18 cellular contexts compared by ENCODE assay signal in the genomic region with DNA sequence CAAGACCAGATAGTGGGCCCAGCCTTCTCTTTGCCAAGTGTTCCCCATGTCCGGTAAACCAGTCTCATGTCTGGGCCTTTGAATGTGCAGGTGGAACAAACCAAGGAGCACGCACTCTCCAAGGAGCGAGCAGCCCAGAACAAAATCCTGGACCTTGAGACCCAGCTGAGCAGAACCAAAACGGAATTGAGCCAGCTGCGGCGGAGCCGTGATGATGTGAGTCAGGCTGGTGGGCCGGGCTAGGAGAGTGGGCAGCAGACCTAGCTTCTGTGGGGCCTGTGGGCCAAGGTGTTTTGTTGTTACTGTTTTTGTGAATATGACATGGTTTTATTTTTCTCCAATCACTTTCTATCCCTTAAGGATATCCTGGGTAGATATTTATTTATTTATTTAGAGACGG.
"Had no signal": no experiment of that assay in that cellular context is flagged by ENCODE, and none has a peak within 500 bp of the region (broad histone marks: within the 10 kb centered on the region; RNA-seq: fewer than 3 reads in every experiment).

No MANE protein-coding gene starts in this region.

- DNase-seq: islet precursor cell; left ventricle myocardium inferior; naive thymus-derived CD8-positive, alpha-beta T cell; occipital lobe; right lobe of liver; stimulated activated CD4-positive, alpha-beta T cell treated with anti-CD3 and anti-CD28 coated beads, Interleukin-1b, Interleukin-23, amount 100 ng/mL, for 48 hours; stimulated activated CD4-positive, alpha-beta T cell treated with anti-CD3 and anti-CD28 coated beads, Interleukin-2, amount 100 ng/mL, for 48 hours; stimulated activated CD4-positive, alpha-beta T cell treated with anti-CD3 and anti-CD28 coated beads, Interleukin-4, amount 100 ng/mL, for 4 hours; stimulated activated CD8-positive, alpha-beta memory T cell treated with anti-CD3 and anti-CD28 coated beads, Interleukin-4, amount 100 ng/mL, for 48 hours; stimulated activated naive CD4-positive, alpha-beta T cell treated with Interleukin-2 at 50 U/mL for 16 hours; stimulated activated naive CD8-positive, alpha-beta T cell treated with anti-CD3 and anti-CD28 coated beads, Interleukin-15, amount 100 ng/mL, for 72 hours had no signal

- H3K4me3 ChIP-seq: hepatocyte, left ventricle myocardium inferior, right atrium auricular region, right lobe of liver, smooth muscle cell, tibial nerve, vagina had no signal

- H3K9me3 ChIP-seq: left ventricle myocardium inferior, right atrium auricular region, right lobe of liver, tibial nerve, vagina had no signal

- H3K27ac ChIP-seq: hepatocyte, left ventricle myocardium inferior, parathyroid adenoma, right atrium auricular region, right lobe of liver, tibial nerve, vagina had no signal

- H3K4me1 ChIP-seq: parathyroid adenoma had no signal

- ATAC-seq: naive thymus-derived CD8-positive, alpha-beta T cell; right lobe of liver; stimulated activated memory B cell treated with anti-CD40 and anti-IgM and Interleukin-4, amounts not matched to agents 10 μg/mL and 1 μg/mL and 100 μg/mL, for 72 hours; stimulated activated naive CD8-positive, alpha-beta T cell treated with anti-CD3 and anti-CD28 coated beads, Interleukin-15, amount 100 ng/mL, for 72 hours had no signal
